ENCODE assay signal across 27 cellular contexts in the genomic region with DNA sequence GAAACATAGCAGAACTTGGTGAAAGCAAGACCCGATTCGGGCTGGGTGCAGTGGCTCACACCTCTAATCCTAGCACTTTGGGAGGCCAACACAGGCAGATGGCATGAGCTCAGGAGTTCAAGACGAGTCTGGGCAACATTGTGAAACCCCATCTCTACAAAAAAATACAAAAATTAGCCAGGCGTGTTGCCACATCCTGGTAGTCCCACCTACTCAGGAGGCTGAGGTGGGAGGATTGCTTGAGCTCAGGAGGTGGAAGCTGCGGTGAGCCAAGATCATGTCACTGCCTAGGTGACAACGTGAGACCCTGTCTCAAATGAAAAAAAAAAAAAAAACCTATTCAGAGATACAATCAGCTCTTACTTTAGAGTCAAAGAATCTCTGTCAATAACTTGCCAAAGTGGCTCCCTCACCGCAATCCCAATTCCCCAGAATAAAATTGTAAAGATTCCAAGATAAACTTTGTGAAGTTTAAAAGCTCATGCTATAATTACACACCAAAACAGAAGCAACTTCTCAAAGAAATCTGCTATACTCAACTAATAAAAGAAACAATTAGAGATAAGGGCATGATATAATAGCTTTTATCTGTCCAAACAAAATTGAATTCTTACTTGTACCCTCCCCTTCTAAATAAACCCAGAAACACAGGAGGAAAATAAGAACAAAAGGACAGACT. TPM values are rescaled to one million over a fixed set of nuclear protein-coding genes. Genes with fewer than 3 reads are reported as not detected.
DNase-seq lines count a peak whose midpoint lies in the region; ATAC-seq, FAIRE-seq and TF ChIP-seq lines count a peak whose summit lies in the region.
"Had no signal": no experiment of that assay in that cellular context is flagged by ENCODE, and none has a peak within 500 bp of the region (broad histone marks: within the 10 kb centered on the region; RNA-seq: fewer than 3 reads in every experiment).

No MANE protein-coding gene starts in this region.

- H3K36me3 ChIP-seq in GM12878 (ENCODE audit: control insufficient read depth in 2 of 2, insufficient read depth in 2 of 2, low read length in 1 of 2): no peaks in the 10 kb centered on the region
- H3K36me3 ChIP-seq: ascending aorta, left ventricle myocardium inferior, ovary, tibial artery, WERI-Rb-1 had no signal

- RAD21 ChIA-PET in GM12878 (lab: Charles Lee; ENCODE audit: unreplicated experiment): interaction anchor here (1.2 to 1.4 kb wide), 2 partner anchors 29 to 98 kb away, joined by 4 to 5 read pairs; no protein-coding TSS in a partner anchor

- TF ChIP-seq EP300 in GM12878 (IDR thresholded peaks at IDR 0.05; ENCODE audit: borderline replicate concordance in 1 of 2, control insufficient read depth in 1 of 2, low read depth in 2 of 2, low read length in 2 of 2): no peak

- peaks cover 56 to 75% of the 10 kb centered on the region in 2 donors for H3K4me1 Mint-ChIP-seq in natural killer cell

- POLR2A ChIA-PET in GM12878 (lab: Charles Lee): interaction anchor here (0.7 to 1.0 kb wide), 4 partner anchors 34 to 105 kb away, joined by 4 to 7 read pairs (median 4); partner anchors contain the start of gene CDK19

- peak overlapping the region; percentile 35 for H3K4me3 Mint-ChIP-seq in natural killer cell
- H3K4me3 Mint-ChIP-seq: activated naive CD8-positive, alpha-beta T cell treated with anti-CD3 and anti-CD28 coated beads for 36 hours; naive thymus-derived CD4-positive, alpha-beta T cell; stimulated activated naive CD8-positive, alpha-beta T cell treated with anti-CD3 and anti-CD28 coated beads, Interleukin-15, Interleukin-2, amounts not matched to agents 100 ng/mL and 50 ng/mL, for 24 hours had no signal

- SMC1A ChIA-PET in GM12878 (lab: Charles Lee; ENCODE audit: uncharacterized antibody, unreplicated experiment): interaction anchor here (0.6 to 2.1 kb wide), 9 partner anchors 11 to 625 kb away, joined by 3 to 7 read pairs (median 3); partner anchors contain the start of gene CDK19

- no TSS peak for BruUV-seq in GM12878 (replicated peaks; lab: Mats Ljungman, UMichigan)

- H3K36me3 Mint-ChIP-seq in natural killer cell: no peaks in the 10 kb centered on the region

- H3K9me3 ChIP-seq in GM12878 (replicated peaks; ENCODE audit: control insufficient read depth, insufficient read depth, low read length): no peaks in the 10 kb centered on the region
- H3K9me3 ChIP-seq: ascending aorta, left ventricle myocardium inferior, ovary had no signal

- intact Hi-C loops in GM12878 (cut with micrococcal nuclease; ENCODE audit: unreplicated experiment): loop anchor here (5.0 to 10.0 kb wide), 2 partner anchors 99 to 163 kb away; no protein-coding TSS in a partner anchor
- intact Hi-C loops in natural killer cell (cut with micrococcal nuclease): no loop called here

- 40% methylated on average over 7 of the region's 7 CpGs for WGBS in GM12878 (ENCODE audit: insufficient coverage, insufficient replicate concordance, low lambda C conversion rate, missing lambda C conversion rate)

- no peaks in the 10 kb centered on the region for H3K9me3 Mint-ChIP-seq in natural killer cell
- H3K9me3 Mint-ChIP-seq: stimulated activated naive CD8-positive, alpha-beta T cell treated with anti-CD3 and anti-CD28 coated beads, Interleukin-15, Interleukin-2, amounts not matched to agents 100 ng/mL and 50 ng/mL, for 24 hours had no signal

- H3K27ac ChIP-seq in C4-2B (peak overlapping the region; percentile 75), GM12878 (ENCODE audit: control insufficient read depth, insufficient read depth) (no peak overlapping the region)
- H3K27ac ChIP-seq: ascending aorta, left ventricle myocardium inferior, ovary, tibial artery, WERI-Rb-1 had no signal

- ATAC-seq in GM12878 (peak; percentile 30), natural killer cell (peak in 2 of 3 donors; percentile 59 to 67), HG03045 (IDR thresholded peaks at IDR 0.05; ENCODE audit: unreplicated experiment) (no peak)
- ATAC-seq: naive thymus-derived CD4-positive, alpha-beta T cell; right cardiac atrium had no signal

- no peak for TF ChIP-seq POLR2A in GM12891 (IDR thresholded peaks at IDR 0.05; ENCODE audit: low read depth, low read length)
- no peak for TF ChIP-seq POLR2A in GM12878 (IDR thresholded peaks at IDR 0.05; ENCODE audit: low read depth, low read length)

- no peak for DNase-seq in GM12891 (ENCODE audit: insufficient read length, low spot score)
- DNase-seq in GM12878 (ENCODE audit: low read depth, low spot score): no peak
- no peak for DNase-seq in natural killer cell
- DNase-seq in CD1c-positive myeloid dendritic cell (ENCODE audit: extremely low spot score): no peak
- no peak for DNase-seq in stimulated activated CD4-positive, alpha-beta T cell treated with anti-CD3 and anti-CD28 coated beads, Interleukin-4, amount 100 ng/mL, for 24 hours
- DNase-seq: activated CD4-positive, alpha-beta T cell treated with anti-CD3 and anti-CD28 coated beads, Interleukin-2, amount 50 U/mL, for 1 hour; activated effector memory CD4-positive, alpha-beta T cell treated with Interleukin-2 at 50 U/mL for 16 hours; activated naive CD8-positive, alpha-beta T cell treated with anti-CD3 and anti-CD28 coated beads for 36 hours; DMS53; GDM1; GOT3; hypothalamus; left ventricle myocardium inferior; naive thymus-derived CD4-positive, alpha-beta T cell; NCI-H1105; NCI-H1930; NCI-H2227 treated with DMSO at 0.1 percent for 48 hours; NCI-H748 treated with DMSO at 0.1 percent for 48 hours; ovary; right cardiac atrium; tibial artery; WERI-Rb-1 had no signal

- no peaks in the 10 kb centered on the region for H3K27me3 ChIP-seq in GM12878 (replicated peaks in 1 of 2; ENCODE audit: control insufficient read depth in 2 of 2, insufficient read depth in 2 of 2, low read length in 1 of 2)
- H3K27me3 ChIP-seq: ascending aorta, ovary, tibial artery had no signal

- H3K4me1 ChIP-seq in GM12878 (ENCODE audit: control insufficient read depth, insufficient read depth, low read length): peaks cover 40% of the 10 kb centered on the region

- peak overlapping the region; percentile 12 to 54 for H3K27ac Mint-ChIP-seq in natural killer cell
- H3K27ac Mint-ChIP-seq: activated naive CD8-positive, alpha-beta T cell treated with anti-CD3 and anti-CD28 coated beads for 36 hours had no signal

- TF ChIP-seq RAD21 in GM12878 (IDR thresholded peaks at IDR 0.05; ENCODE audit: insufficient read depth, low read depth, low read length): no peak

- no peaks in the 10 kb centered on the region for H4K20me1 ChIP-seq in GM12878 (ENCODE audit: control insufficient read depth, insufficient read depth)

- H3K4me3 ChIP-seq in GM12878: no peak overlapping the region
- H3K4me3 ChIP-seq: ascending aorta, left ventricle myocardium inferior, ovary, tibial artery had no signal

- in situ Hi-C loops in GM12878 (cut with MboI): no loop called here

- peak; percentile 76 for FAIRE-seq in GM12891 (lab: Jason Lieb, UNC)
- no peak for FAIRE-seq in GM12878 (lab: Jason Lieb, UNC)
- FAIRE-seq: frontal cortex had no signal

- TF ChIP-seq CTCF in C4-2B (conservative IDR thresholded peaks at IDR 0.05): no peak
- TF ChIP-seq CTCF in GM12878 (IDR thresholded peaks at IDR 0.05 in 2 of 3, conservative IDR thresholded peaks at IDR 0.05 in 1 of 3; ENCODE audit: control insufficient read depth in 2 of 3, extremely low read depth in 1 of 3, insufficient read depth in 1 of 3, low read depth in 3 of 3, low read length in 3 of 3): no peak
- TF ChIP-seq CTCF in natural killer cell (IDR thresholded peaks at IDR 0.05): no peak

- H3K79me2 ChIP-seq in GM12878 (ENCODE audit: control insufficient read depth, insufficient read depth, low read length): no peaks in the 10 kb centered on the region; the same call in 1 of the 2 replicates

- no peak overlapping the region for H3K9ac ChIP-seq in GM12878 (ENCODE audit: control insufficient read depth, insufficient read depth, low read length)

- no peak overlapping the region for H2AFZ ChIP-seq in GM12878 (ENCODE audit: control insufficient read depth, low read depth, low read length)

- CTCF ChIA-PET in GM12878 (lab: Yijun Ruan, JAX): interaction anchor here (0.9 to 2.9 kb wide), 2 partner anchors 97 to 230 kb away, joined by 3 to 8 read pairs; no protein-coding TSS in a partner anchor

- H3K27me3 Mint-ChIP-seq in natural killer cell (ENCODE audit: low read depth in 2 of 2): no peaks in the 10 kb centered on the region
- H3K27me3 Mint-ChIP-seq: activated naive CD8-positive, alpha-beta T cell treated with anti-CD3 and anti-CD28 coated beads for 36 hours; naive thymus-derived CD4-positive, alpha-beta T cell; stimulated activated naive CD8-positive, alpha-beta T cell treated with anti-CD3 and anti-CD28 coated beads, Interleukin-15, Interleukin-2, amounts not matched to agents 100 ng/mL and 50 ng/mL, for 24 hours had no signal

- peak overlapping the region; percentile 50 for H3K4me2 ChIP-seq in GM12878 (ENCODE audit: control insufficient read depth, insufficient read depth)

TF ChIP-seq in GM12891, 5 proteins besides CTCF, POLR2A, EP300 and RAD21 (continues in another document):
- no peak for TF ChIP-seq PAX5 (IDR thresholded peaks at IDR 0.05; ENCODE audit: insufficient read depth, low read length, severe bottlenecking)
- no peak for TF ChIP-seq POLR2AphosphoS5 (IDR thresholded peaks at IDR 0.05; ENCODE audit: low read depth, low read length)
- TF ChIP-seq SPI1 (IDR thresholded peaks at IDR 0.05; ENCODE audit: low read depth, low read length): no peak

TF ChIP-seq in GM12878, 131 proteins besides CTCF, POLR2A, EP300 and RAD21 (continues in another document):
- TF ChIP-seq IKZF1 (conservative IDR thresholded peaks at IDR 0.05): peak; percentile 50; the same call in 1 of the 2 replicates
- peak; percentile 32; the same call in 1 of the 2 replicates for TF ChIP-seq NFIC (IDR thresholded peaks at IDR 0.05; ENCODE audit: low read depth, low read length)

RNA-seq across cellular contexts. Expression of gene CDK19, which starts 33.6 kb away (rescaled TPM):
- 9.6 TPM for polyA plus RNA-seq in GM12891 (2012; ENCODE audit: low read depth, missing spikeins)
- total RNA-seq in GM12878 (2013; cell fraction: nucleolus; rRNA removed): 41.7 and 42.6 TPM in 2 replicates
- 11.5 and 13.5 TPM in 2 replicates for total RNA-seq in GM12878 (2014; rRNA removed)
- total RNA-seq in GM12878 (2014; rRNA removed; fragmentation: Illumina TruSeq; extraction: Trizol): 14.7 and 14.8 TPM in 2 replicates
- 16.2 and 18.6 TPM in 2 replicates for total RNA-seq in GM12878 (2021)
- 8.6 TPM for polyA plus RNA-seq in GM12878 (2011; ENCODE audit: low read depth)
- polyA plus RNA-seq in GM12878 (2011; rRNA removed): 21.4 and 29.9 TPM in 2 replicates
- polyA plus RNA-seq in GM12878 (2011; cell fraction: cytosol; rRNA removed): 6.5 and 9.4 TPM in 2 replicates
- 15.5 and 15.6 TPM in 2 replicates for polyA plus RNA-seq in GM12878 (2011; cell fraction: nucleus; rRNA removed)
- polyA plus RNA-seq in GM12878 (2012): 15.3 and 19.9 TPM in 2 replicates
- 15.9 and 17.5 TPM in 2 replicates for polyA plus RNA-seq in GM12878 (2014; fragmentation: Illumina TruSeq; extraction: Trizol)
- polyA plus RNA-seq in GM12878 (2014; fragmentation: Nextera tagmentation; extraction: Ambion mirVana): 10 to 100 TPM in 1 of 2 experiments, 1 to 10 TPM in 1; 4.6 to 10.1 TPM
- 8.9 and 13.4 TPM in 2 replicates for polyA plus RNA-seq in GM12878 (2014; rRNA removed)
- 1 to 10 TPM; 6.7 to 7.6 TPM for polyA plus RNA-seq in GM12878 (2016; fragmentation: Nextera tagmentation; extraction: Ambion mirVana)
- 12.5 and 14.2 TPM in 2 replicates for polyA minus RNA-seq in GM12878 (2011; rRNA and poly(A)+ RNA removed)
- polyA minus RNA-seq in GM12878 (2011; cell fraction: cytosol; rRNA and poly(A)+ RNA removed): 4.8 and 6.5 TPM in 2 replicates
- polyA minus RNA-seq in GM12878 (2011; cell fraction: nucleus; rRNA and poly(A)+ RNA removed): 8.1 and 15.1 TPM in 2 replicates
- 10 to 100 TPM; 21.2 to 30.8 (median 25.9) TPM for total RNA-seq in natural killer cell
